ENCODE assay signal across 1 cellular context in the genomic region with DNA sequence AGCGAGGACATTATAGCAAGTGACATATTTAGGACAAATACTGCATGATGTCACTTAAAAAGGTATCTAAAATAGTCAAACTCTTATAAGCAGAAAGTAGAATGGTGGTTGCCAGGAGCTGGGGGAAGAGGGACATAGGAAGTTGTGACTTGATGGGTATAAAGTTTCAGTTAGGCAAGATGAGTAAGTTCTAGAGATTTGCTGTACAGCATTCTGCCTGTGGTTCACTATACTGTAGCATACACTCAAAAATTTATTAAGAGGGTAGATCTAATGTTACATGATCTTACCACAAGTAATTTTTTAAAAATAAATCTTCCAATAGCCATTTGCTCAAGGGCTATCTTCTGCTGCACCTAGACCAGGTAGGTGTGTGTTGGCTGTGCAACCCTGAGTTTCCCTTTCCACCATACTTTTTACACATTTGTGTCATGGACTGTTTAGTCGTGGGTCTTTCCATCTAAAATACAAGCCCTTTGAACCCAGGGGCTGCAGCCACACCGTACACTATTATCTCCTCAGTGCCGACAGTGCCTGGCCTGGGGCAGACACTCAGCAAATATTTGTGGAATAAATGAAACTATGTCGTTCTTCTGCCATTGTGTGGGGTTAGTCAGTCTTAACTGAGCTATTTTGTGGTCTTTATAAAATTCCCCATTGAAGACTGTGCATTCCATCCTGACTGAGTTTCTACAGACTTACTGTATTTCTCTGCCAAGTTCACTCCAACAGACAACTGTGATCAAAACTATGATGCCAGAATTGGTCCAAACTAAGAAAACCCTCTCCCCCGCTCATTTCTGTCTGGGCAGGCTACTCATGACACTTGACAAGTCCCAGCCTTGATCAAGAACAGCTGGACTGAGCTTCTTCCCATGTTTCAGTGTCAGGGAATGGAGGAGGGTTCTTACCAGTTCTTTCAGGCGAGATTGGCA.
TF ChIP-seq lines count a peak whose summit lies in the region.

No MANE protein-coding gene starts in this region.

TF ChIP-seq in SK-N-SH, 30 proteins besides CTCF, POLR2A, EP300 and RAD21 (continued from another document):
- TF ChIP-seq CHD2 (IDR thresholded peaks at IDR 0.05; ENCODE audit: low read length, partially characterized antibody), result no peak
- TF ChIP-seq RFX5 (IDR thresholded peaks at IDR 0.05; ENCODE audit: low read length), result no peak
- no peak for TF ChIP-seq NRF1 (IDR thresholded peaks at IDR 0.05; ENCODE audit: low read depth, low read length)
- TF ChIP-seq EZH2phosphoT487 (IDR thresholded peaks at IDR 0.05; ENCODE audit: borderline replicate concordance, low read depth), result no peak
- TF ChIP-seq, protein P1, sequence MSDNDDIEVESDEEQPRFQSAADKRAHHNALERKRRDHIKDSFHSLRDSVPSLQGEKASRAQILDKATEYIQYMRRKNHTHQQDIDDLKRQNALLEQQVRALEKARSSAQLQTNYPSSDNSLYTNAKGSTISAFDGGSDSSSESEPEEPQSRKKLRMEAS (IDR thresholded peaks at IDR 0.05; ENCODE audit: low read depth), result no peak; the same call in none of the 2 replicates
- TF ChIP-seq SIN3A (IDR thresholded peaks at IDR 0.05; ENCODE audit: borderline replicate concordance, low read depth, low read length), result peak; percentile 97
- no peak for TF ChIP-seq MXI1 (IDR thresholded peaks at IDR 0.05; ENCODE audit: low read depth, low read length)
- peak; percentile 45 for TF ChIP-seq MEF2A (IDR thresholded peaks at IDR 0.05; ENCODE audit: borderline replicate concordance, low read depth)
- peak; percentile 81 for TF ChIP-seq JUND (IDR thresholded peaks at IDR 0.05)
- TF ChIP-seq TAF1 (IDR thresholded peaks at IDR 0.05; ENCODE audit: borderline replicate concordance, low read depth, low read length), result peak; percentile 38; the same call in 1 of the 2 replicates
- TF ChIP-seq NFIC (IDR thresholded peaks at IDR 0.05; ENCODE audit: borderline replicate concordance), result peak; percentile 98
- peak; percentile 93 for TF ChIP-seq FOXM1 (IDR thresholded peaks at IDR 0.05; ENCODE audit: low read depth)
- TF ChIP-seq, protein P2, sequence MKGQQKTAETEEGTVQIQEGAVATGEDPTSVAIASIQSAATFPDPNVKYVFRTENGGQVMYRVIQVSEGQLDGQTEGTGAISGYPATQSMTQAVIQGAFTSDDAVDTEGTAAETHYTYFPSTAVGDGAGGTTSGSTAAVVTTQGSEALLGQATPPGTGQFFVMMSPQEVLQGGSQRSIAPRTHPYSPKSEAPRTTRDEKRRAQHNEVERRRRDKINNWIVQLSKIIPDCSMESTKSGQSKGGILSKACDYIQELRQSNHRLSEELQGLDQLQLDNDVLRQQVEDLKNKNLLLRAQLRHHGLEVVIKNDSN (IDR thresholded peaks at IDR 0.05; ENCODE audit: borderline replicate concordance, low read depth), result no peak
- TF ChIP-seq RXRA (IDR thresholded peaks at IDR 0.05; ENCODE audit: borderline replicate concordance, low read depth), result peak; percentile 90
- TF ChIP-seq YY1 (IDR thresholded peaks at IDR 0.05; ENCODE audit: low read depth), result no peak; the same call in 1 of the 2 replicates
- TF ChIP-seq ELF1 (IDR thresholded peaks at IDR 0.05), result no peak
- TF ChIP-seq, protein P3, sequence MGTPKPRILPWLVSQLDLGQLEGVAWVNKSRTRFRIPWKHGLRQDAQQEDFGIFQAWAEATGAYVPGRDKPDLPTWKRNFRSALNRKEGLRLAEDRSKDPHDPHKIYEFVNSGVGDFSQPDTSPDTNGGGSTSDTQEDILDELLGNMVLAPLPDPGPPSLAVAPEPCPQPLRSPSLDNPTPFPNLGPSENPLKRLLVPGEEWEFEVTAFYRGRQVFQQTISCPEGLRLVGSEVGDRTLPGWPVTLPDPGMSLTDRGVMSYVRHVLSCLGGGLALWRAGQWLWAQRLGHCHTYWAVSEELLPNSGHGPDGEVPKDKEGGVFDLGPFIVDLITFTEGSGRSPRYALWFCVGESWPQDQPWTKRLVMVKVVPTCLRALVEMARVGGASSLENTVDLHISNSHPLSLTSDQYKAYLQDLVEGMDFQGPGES (IDR thresholded peaks at IDR 0.05; ENCODE audit: low read depth, low read length), result no peak
- TF ChIP-seq, protein P4, sequence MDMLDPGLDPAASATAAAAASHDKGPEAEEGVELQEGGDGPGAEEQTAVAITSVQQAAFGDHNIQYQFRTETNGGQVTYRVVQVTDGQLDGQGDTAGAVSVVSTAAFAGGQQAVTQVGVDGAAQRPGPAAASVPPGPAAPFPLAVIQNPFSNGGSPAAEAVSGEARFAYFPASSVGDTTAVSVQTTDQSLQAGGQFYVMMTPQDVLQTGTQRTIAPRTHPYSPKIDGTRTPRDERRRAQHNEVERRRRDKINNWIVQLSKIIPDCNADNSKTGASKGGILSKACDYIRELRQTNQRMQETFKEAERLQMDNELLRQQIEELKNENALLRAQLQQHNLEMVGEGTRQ (IDR thresholded peaks at IDR 0.05; ENCODE audit: borderline replicate concordance, low read depth, low read length), result no peak
- no peak for TF ChIP-seq RCOR1 (IDR thresholded peaks at IDR 0.05; ENCODE audit: low read length)
- TF ChIP-seq POLR2AphosphoS5 (IDR thresholded peaks at IDR 0.05; ENCODE audit: low read depth, low read length), result peak; percentile 91; the same call in 1 of the 2 replicates
